Comparison of ENCODE assay signal across 14 cellular contexts in the genomic region with DNA sequence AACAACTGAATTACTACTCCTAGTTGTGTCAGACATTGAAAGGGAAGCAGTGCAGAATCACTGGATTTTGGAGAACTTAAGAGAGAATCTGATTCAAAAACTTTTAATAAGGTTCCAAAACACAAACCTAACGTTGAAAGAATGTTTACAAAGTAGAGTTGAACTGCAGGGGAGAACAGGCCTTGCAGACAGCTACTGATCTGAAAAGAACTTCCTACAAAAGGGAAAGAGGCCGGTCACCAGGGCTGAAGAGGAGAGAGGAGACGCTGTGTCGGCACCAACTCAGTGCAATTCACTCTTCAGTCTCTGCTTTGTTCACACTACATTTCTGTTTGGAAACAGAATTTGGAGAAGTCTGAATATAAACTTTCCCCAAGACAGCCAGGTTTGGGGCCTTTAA.
DNase-seq lines count a peak whose midpoint lies in the region; ATAC-seq, FAIRE-seq and TF ChIP-seq lines count a peak whose summit lies in the region.
"Had no signal": no experiment of that assay in that cellular context is flagged by ENCODE, and none has a peak within 500 bp of the region (broad histone marks: within the 10 kb centered on the region; RNA-seq: fewer than 3 reads in every experiment).

No MANE protein-coding gene starts in this region.

- no peaks in the 10 kb centered on the region for H3K9me2 ChIP-seq in OCI-LY7 (ENCODE audit: insufficient read depth, low read length)

- H3K4me1 ChIP-seq in OCI-LY7 (ENCODE audit: insufficient read depth, low read length, poor library complexity, severe bottlenecking), result no peaks in the 10 kb centered on the region
- H3K4me1 ChIP-seq in ovary (ENCODE audit: insufficient read depth), result peaks cover 7% of the 10 kb centered on the region
- H3K4me1 ChIP-seq in naive thymus-derived CD4-positive, alpha-beta T cell (ENCODE audit: control insufficient read depth in 2 of 2, insufficient read depth in 2 of 2, low read length in 2 of 2), result no peaks in the 10 kb centered on the region

- H3K27me3 ChIP-seq in ovary, result no peaks in the 10 kb centered on the region
- H3K27me3 ChIP-seq in naive thymus-derived CD4-positive, alpha-beta T cell (ENCODE audit: control insufficient read depth in 2 of 2, insufficient read depth in 2 of 2, low read length in 2 of 2), result no peaks in the 10 kb centered on the region
- H3K27me3 ChIP-seq: neutrophil had no signal

- no TSS peak for BruUV-seq in OCI-LY7 (replicated peaks; lab: Mats Ljungman, UMichigan)

- H3K9me3 Mint-ChIP-seq in naive thymus-derived CD4-positive, alpha-beta T cell, result peaks cover 0 to 3% (median 0%) of the 10 kb centered on the region in 11 donors

- no peaks in the 10 kb centered on the region for H3K4me1 Mint-ChIP-seq in naive thymus-derived CD4-positive, alpha-beta T cell

- peaks cover 0 to 11% (median 5%) of the 10 kb centered on the region in 5 donors for H3K27me3 Mint-ChIP-seq in naive thymus-derived CD4-positive, alpha-beta T cell

- FAIRE-seq in D721Med (lab: Jason Lieb, UNC), result peak; percentile 21
- FAIRE-seq: TTC549 had no signal

- TF ChIP-seq CTCF in D721Med (IDR thresholded peaks at IDR 0.05; ENCODE audit: insufficient read depth, missing control alignments) (no peak), choroid plexus epithelial cell (conservative IDR thresholded peaks at IDR 0.05; ENCODE audit: low read depth, low read length) (no peak), OCI-LY7 (conservative IDR thresholded peaks at IDR 0.05; ENCODE audit: low read length) (no peak), ovary (IDR thresholded peaks at IDR 0.05) (no peak)

- H3K4me3 Mint-ChIP-seq in naive thymus-derived CD4-positive, alpha-beta T cell, result no peak overlapping the region

- intact Hi-C loops in OCI-LY7 (cut with micrococcal nuclease; ENCODE audit: unreplicated experiment), result no loop called here
- intact Hi-C loops in ovary (cut with DNase I), result no loop called here
- intact Hi-C loops in naive thymus-derived CD4-positive, alpha-beta T cell (cut with micrococcal nuclease), result no loop called here

- WGBS in ovary, 3 donors, result 8 to 16% (median 12%) methylated on average over 4 of the region's 4 CpGs

- no peak for TF ChIP-seq EP300 in ovary (IDR thresholded peaks at IDR 0.05)

- no peak for TF ChIP-seq POLR2A in ovary (IDR thresholded peaks at IDR 0.05)

- no peaks in the 10 kb centered on the region for H3K36me3 Mint-ChIP-seq in naive thymus-derived CD4-positive, alpha-beta T cell

- no peak overlapping the region for H3K27ac ChIP-seq in OCI-LY7 (ENCODE audit: low read depth, low read length, poor library complexity, severe bottlenecking)
- H3K27ac ChIP-seq in ovary, result peak overlapping the region in 1 of 2 donors; percentile 24
- H3K27ac ChIP-seq in naive thymus-derived CD4-positive, alpha-beta T cell (ENCODE audit: low read depth, low read length), result no peak overlapping the region
- H3K27ac ChIP-seq: neutrophil, RWPE1 had no signal

- H3K79me2 ChIP-seq in OCI-LY7 (ENCODE audit: insufficient read depth, low read depth, low read length), result no peaks in the 10 kb centered on the region

- ATAC-seq in naive thymus-derived CD4-positive, alpha-beta T cell, result no peak

- H3K9me3 ChIP-seq in OCI-LY7 (ENCODE audit: low read length), result no peaks in the 10 kb centered on the region
- no peaks in the 10 kb centered on the region for H3K9me3 ChIP-seq in ovary
- H3K9me3 ChIP-seq in naive thymus-derived CD4-positive, alpha-beta T cell (ENCODE audit: control insufficient read depth in 2 of 3, low read length in 3 of 3), result no peaks in the 10 kb centered on the region
- H3K9me3 ChIP-seq: neutrophil had no signal

- DNase-seq in D721Med (ENCODE audit: insufficient read length, low spot score) (no peak), choroid plexus epithelial cell (ENCODE audit: low read depth) (peak; percentile 72), iPS-NIHi7 (ENCODE audit: extremely low spot score) (peak; percentile 40), retina (peak; percentile 32), OCI-LY7 (ENCODE audit: low spot score) (no peak), ovary (no peak)
- no peak for DNase-seq in stimulated activated CD4-positive, alpha-beta T cell treated with anti-CD3 and anti-CD28 coated beads, Interleukin-12 subunit alpha, Interleukin-12 subunit beta, amount 100 ng/mL, for 4 hours
- no peak for DNase-seq in naive thymus-derived CD4-positive, alpha-beta T cell
- DNase-seq: activated CD8-positive, alpha-beta memory T cell treated with anti-CD3 and anti-CD28 coated beads, Interleukin-2, amount 50 U/mL, for 4 hours; NCI-H2227 treated with DMSO at 0.1 percent for 48 hours; stimulated activated CD4-positive, alpha-beta T cell treated with anti-CD3 and anti-CD28 coated beads, Interleukin-4, amount 100 ng/mL, for 24 hours had no signal

- H3K4me3 ChIP-seq in choroid plexus epithelial cell (ENCODE audit: low read depth, low read length), result no peak overlapping the region
- no peak overlapping the region for H3K4me3 ChIP-seq in OCI-LY7 (ENCODE audit: low read depth, low read length, poor library complexity, severe bottlenecking)
- no peak overlapping the region for H3K4me3 ChIP-seq in ovary
- no peak overlapping the region for H3K4me3 ChIP-seq in naive thymus-derived CD4-positive, alpha-beta T cell (ENCODE audit: low read length)

- POLR2A ChIA-PET in OCI-LY7 (lab: Charles Lee), result no interaction called here
- POLR2A ChIA-PET in naive thymus-derived CD4-positive, alpha-beta T cell (lab: Charles Lee), result no interaction called here

- H3K4me2 ChIP-seq in OCI-LY7 (ENCODE audit: low read length), result no peak overlapping the region

- H3K27ac Mint-ChIP-seq in naive thymus-derived CD4-positive, alpha-beta T cell, result no peak overlapping the region

- no peaks in the 10 kb centered on the region for H4K20me1 ChIP-seq in OCI-LY7 (ENCODE audit: insufficient read depth, low read length)

- CTCF ChIA-PET in OCI-LY7 (lab: Charles Lee; ENCODE audit: unreplicated experiment), result no interaction called here
- CTCF ChIA-PET in naive thymus-derived CD4-positive, alpha-beta T cell (lab: Charles Lee), result no interaction called here

- H3K36me3 ChIP-seq in OCI-LY7 (ENCODE audit: insufficient read depth, low read length) (no peaks in the 10 kb centered on the region), ovary (no peaks in the 10 kb centered on the region)
- H3K36me3 ChIP-seq in naive thymus-derived CD4-positive, alpha-beta T cell (ENCODE audit: control insufficient read depth in 2 of 3, insufficient read depth in 3 of 3, low read length in 3 of 3), result no peaks in the 10 kb centered on the region
- H3K36me3 ChIP-seq: neutrophil had no signal

- no peak overlapping the region for H2AFZ ChIP-seq in OCI-LY7 (ENCODE audit: low read length)

Comparison
In these comparisons a context has a peak if more than half of its experiments do, and no peak if none do; other contexts are left out.
1. DNase-seq: peak in choroid plexus epithelial cell (single experiment), iPS-NIHi7 (single experiment) and retina (single experiment); none in D721Med (single experiment), stimulated activated CD4-positive, alpha-beta T cell treated with anti-CD3 and anti-CD28 coated beads, Interleukin-12 subunit alpha, Interleukin-12 subunit beta, amount 100 ng/mL, for 4 hours (single experiment), OCI-LY7 (single experiment), ovary (0 of 5) and naive thymus-derived CD4-positive, alpha-beta T cell (0 of 9).